ENCODE assay signal across 11 cellular contexts in the genomic region with DNA sequence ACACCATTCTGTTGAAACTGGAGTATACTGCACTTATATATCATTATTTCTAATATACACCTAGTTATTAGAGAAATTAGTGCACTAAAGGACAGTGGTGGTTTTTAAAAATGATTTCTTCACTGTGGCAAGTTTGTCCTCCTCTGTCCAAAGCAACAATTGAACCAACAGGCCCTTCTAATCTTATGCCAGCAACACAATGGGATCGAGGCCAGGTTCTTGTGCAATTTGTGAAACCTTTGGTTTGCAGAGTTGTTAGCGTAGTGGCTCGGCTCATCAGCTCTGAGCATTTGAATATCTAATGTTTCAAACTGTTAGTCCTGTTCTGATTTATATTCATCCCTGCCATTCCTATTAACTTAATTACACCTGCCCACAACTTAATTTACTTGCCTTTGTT. TPM values are rescaled to one million over a fixed set of nuclear protein-coding genes. Genes with fewer than 3 reads are reported as not detected.
DNase-seq lines count a peak whose midpoint lies in the region; ATAC-seq and TF ChIP-seq lines count a peak whose summit lies in the region.
"Had no signal": no experiment of that assay in that cellular context is flagged by ENCODE, and none has a peak within 500 bp of the region (broad histone marks: within the 10 kb centered on the region; RNA-seq: fewer than 3 reads in every experiment).

No MANE protein-coding gene starts in this region.

- H3K27me3 Mint-ChIP-seq in CD4-positive, alpha-beta memory T cell, result no peaks in the 10 kb centered on the region
- H3K27me3 Mint-ChIP-seq: CD4-positive, CD25-positive, alpha-beta regulatory T cell had no signal

- intact Hi-C loops in CD4-positive, alpha-beta memory T cell (cut with micrococcal nuclease), result no loop called here

- H3K36me3 Mint-ChIP-seq in CD4-positive, alpha-beta memory T cell, result peaks cover 11 to 24% of the 10 kb centered on the region in 2 donors
- H3K36me3 Mint-ChIP-seq: WTC11 had no signal

- no peak overlapping the region for H3K27ac Mint-ChIP-seq in CD4-positive, alpha-beta memory T cell
- H3K27ac Mint-ChIP-seq: CD4-positive, CD25-positive, alpha-beta regulatory T cell; WTC11 had no signal

- TF ChIP-seq CTCF in fibroblast of pulmonary artery (IDR thresholded peaks at IDR 0.05; ENCODE audit: low read length, missing control alignments) (no peak), GM20000 (IDR thresholded peaks at IDR 0.05; ENCODE audit: extremely low read depth, missing control alignments) (no peak)

- no peaks in the 10 kb centered on the region for H3K36me3 ChIP-seq in CD4-positive, alpha-beta memory T cell (ENCODE audit: insufficient read depth, low read length)

- no peaks in the 10 kb centered on the region for H3K9me3 ChIP-seq in CD4-positive, alpha-beta memory T cell (ENCODE audit: control insufficient read depth in 1 of 2, low read length in 2 of 2)

- H3K4me1 Mint-ChIP-seq in CD4-positive, alpha-beta memory T cell, result peaks cover 0 to 4% (median 0%) of the 10 kb centered on the region in 4 donors
- H3K4me1 Mint-ChIP-seq: CD4-positive, CD25-positive, alpha-beta regulatory T cell; WTC11 had no signal

- H3K27me3 ChIP-seq in CD4-positive, alpha-beta memory T cell (ENCODE audit: insufficient read depth, low read length), result no peaks in the 10 kb centered on the region

- H3K4me3 ChIP-seq in fibroblast of pulmonary artery (replicated peaks; ENCODE audit: low read depth, low read length), result no peak overlapping the region
- no peak overlapping the region for H3K4me3 ChIP-seq in CD4-positive, alpha-beta memory T cell (ENCODE audit: low read length in 2 of 2)

- CTCF ChIA-PET in CD4-positive, alpha-beta memory T cell (lab: Charles Lee; ENCODE audit: partially characterized antibody), result interaction anchor here (1.1 kb wide), 1 partner anchor 9 kb away, joined by 4 read pairs; no protein-coding TSS in a partner anchor

- H3K4me1 ChIP-seq in CD4-positive, alpha-beta memory T cell (ENCODE audit: insufficient read depth, low read length), result no peaks in the 10 kb centered on the region

- H3K27ac ChIP-seq in CD4-positive, alpha-beta memory T cell (ENCODE audit: low read depth, low read length), result no peak overlapping the region

- ATAC-seq in HG03196 (IDR thresholded peaks at IDR 0.05; ENCODE audit: unreplicated experiment), result no peak
- ATAC-seq: WTC11 had no signal

- DNase-seq in Ammon's horn (ENCODE audit: low spot score) (peak; percentile 42), NCI-H446 treated with DMSO at 0.1 percent for 48 hours (lab: John Stamatoyannopoulos, UW) (peak; percentile 9), fibroblast of pulmonary artery (ENCODE audit: low read depth) (peak; percentile 90), myocyte (ENCODE audit: low read depth) (peak; percentile 90), GM20000 (ENCODE audit: low spot score) (no peak), 8988T (no peak)
- no peak for DNase-seq in CD4-positive, alpha-beta memory T cell
- DNase-seq: activated effector memory CD4-positive, alpha-beta T cell treated with Interleukin-2 at 50 U/mL for 16 hours; CD4-positive, CD25-positive, alpha-beta regulatory T cell had no signal

- H3K4me3 Mint-ChIP-seq in CD4-positive, alpha-beta memory T cell, result no peak overlapping the region
- H3K4me3 Mint-ChIP-seq: CD4-positive, CD25-positive, alpha-beta regulatory T cell; WTC11 had no signal

- H3K9me3 Mint-ChIP-seq in CD4-positive, alpha-beta memory T cell, result peaks cover 0 to under 1% (median 0%) of the 10 kb centered on the region in 8 donors
- H3K9me3 Mint-ChIP-seq: WTC11 had no signal

- POLR2A ChIA-PET in CD4-positive, alpha-beta memory T cell (lab: Charles Lee; ENCODE audit: partially characterized antibody), result interaction anchor here (1.3 kb wide), 1 partner anchor 13 kb away, joined by 3 read pairs; no protein-coding TSS in a partner anchor

RNA-seq across cellular contexts. Expression of a gene that starts 9.9 kb away (rescaled TPM):
- total RNA-seq in myocyte, result 31.4 and 58.7 TPM in 2 replicates
- polyA plus RNA-seq in myocyte (2012), result 9.8 TPM
- 1 to 10 TPM; 1.0 to 1.3 TPM for total RNA-seq in CD4-positive, alpha-beta memory T cell
- under 1 TPM in 1 of 2 donors, not detected in 1; 0.13 TPM for polyA plus RNA-seq in CD4-positive, alpha-beta memory T cell
- polyA plus RNA-seq: CD4-positive, CD25-positive, alpha-beta regulatory T cell had no signal

RNA-seq across cellular contexts. Expression of a gene that starts 54.9 kb away (rescaled TPM):
- 15.2 and 17.4 TPM in 2 replicates for total RNA-seq in myocyte
- polyA plus RNA-seq in myocyte (2012), result 5.4 TPM
- total RNA-seq in CD4-positive, alpha-beta memory T cell, result 10 to 100 TPM; 45.8 to 45.9 TPM
- 10 to 100 TPM; 12.5 to 12.8 TPM for polyA plus RNA-seq in CD4-positive, alpha-beta memory T cell

RNA-seq across cellular contexts. Expression of a gene that starts 55.2 kb away (rescaled TPM):
- total RNA-seq in myocyte, result 1.6 and 1.9 TPM in 2 replicates
- 0.79 TPM for polyA plus RNA-seq in myocyte (2012)
- 1 to 10 TPM; 5.6 to 5.8 TPM for total RNA-seq in CD4-positive, alpha-beta memory T cell
- polyA plus RNA-seq in CD4-positive, alpha-beta memory T cell, result 1 to 10 TPM; 1.5 to 2.4 TPM

Comparison
In these comparisons a context has a peak if more than half of its experiments do, and no peak if none do; other contexts are left out.
1. DNase-seq: peak in Ammon's horn (single experiment), NCI-H446 treated with DMSO at 0.1 percent for 48 hours (single experiment), fibroblast of pulmonary artery (single experiment) and myocyte (single experiment); none in GM20000 (single experiment), CD4-positive, alpha-beta memory T cell (0 of 5) and 8988T (single experiment).
2. RNA of a gene that starts 9.9 kb away (total RNA-seq): 31.4 to 58.7 TPM in myocyte; 1.0 to 1.3 TPM in CD4-positive, alpha-beta memory T cell; every median in the first group is over 10 times any median in the second.